In the genomic region with DNA sequence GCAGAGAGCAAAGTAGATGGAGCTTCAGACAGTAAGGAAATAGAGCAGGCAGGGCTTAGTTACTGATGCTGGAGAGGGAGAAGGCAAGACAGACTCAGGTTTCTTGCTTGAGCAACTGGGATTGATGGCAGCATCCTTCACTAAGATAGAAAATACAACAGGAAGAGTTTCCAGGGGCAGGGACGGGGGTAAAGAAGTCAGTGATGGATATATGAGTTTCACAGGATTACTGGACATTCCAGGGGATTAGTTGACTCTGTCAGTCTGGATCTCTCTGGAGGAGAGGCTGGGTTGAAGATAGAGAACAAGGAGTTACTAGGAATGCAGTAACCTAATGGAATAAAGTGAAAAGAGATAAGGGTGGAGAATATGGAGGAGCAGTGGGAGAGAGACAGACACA, we compare ENCODE assay signal across 27 cellular contexts.
DNase-seq lines count a peak whose midpoint lies in the region; ATAC-seq and TF ChIP-seq lines count a peak whose summit lies in the region.
"Had no signal": no experiment of that assay in that cellular context is flagged by ENCODE, and none has a peak within 500 bp of the region (broad histone marks: within the 10 kb centered on the region; RNA-seq: fewer than 3 reads in every experiment).

No MANE protein-coding gene starts in this region.

- H3K9me3 Mint-ChIP-seq in CD4-positive, alpha-beta memory T cell, result no peaks in the 10 kb centered on the region
- no peaks in the 10 kb centered on the region for H3K9me3 Mint-ChIP-seq in nephron
- H3K9me3 Mint-ChIP-seq: activated CD4-positive, alpha-beta T cell treated with anti-CD3 and anti-CD28 coated beads, Interleukin-2, amount 10 ng/mL, durations not matched to agents 7 days and 5 days had no signal

- no peak for TF ChIP-seq CTCF in nephron (IDR thresholded peaks at IDR 0.05; ENCODE audit: unreplicated experiment in 3 of 3)

- no peak overlapping the region for H3K4me3 ChIP-seq in CD4-positive, alpha-beta memory T cell (ENCODE audit: low read length in 2 of 2)
- no peak overlapping the region for H3K4me3 ChIP-seq in ectodermal cell (ENCODE audit: insufficient read depth, low read depth, low read length)
- H3K4me3 ChIP-seq: GM12878, upper lobe of right lung had no signal

- peaks cover 33% of the 10 kb centered on the region for H3K36me3 ChIP-seq in CD4-positive, alpha-beta memory T cell (ENCODE audit: insufficient read depth, low read length)
- H3K36me3 ChIP-seq in ectodermal cell (ENCODE audit: control insufficient read depth, insufficient read depth, low read length), result no peaks in the 10 kb centered on the region

- CTCF ChIA-PET in CD4-positive, alpha-beta memory T cell (lab: Charles Lee; ENCODE audit: partially characterized antibody), result no interaction called here

- H3K9me3 ChIP-seq in CD4-positive, alpha-beta memory T cell (ENCODE audit: control insufficient read depth in 1 of 2, low read length in 2 of 2), result no peaks in the 10 kb centered on the region
- H3K9me3 ChIP-seq in ectodermal cell (ENCODE audit: control insufficient read depth, low read length), result no peaks in the 10 kb centered on the region
- H3K9me3 ChIP-seq: upper lobe of right lung had no signal

- H3K4me1 Mint-ChIP-seq in CD4-positive, alpha-beta memory T cell, result no peaks in the 10 kb centered on the region
- peaks cover 18% of the 10 kb centered on the region for H3K4me1 Mint-ChIP-seq in nephron
- H3K4me1 Mint-ChIP-seq: B cell had no signal

- no peaks in the 10 kb centered on the region for H3K27me3 ChIP-seq in CD4-positive, alpha-beta memory T cell (ENCODE audit: insufficient read depth, low read length)
- H3K27me3 ChIP-seq in ectodermal cell (ENCODE audit: control insufficient read depth, insufficient read depth, low read length, poor library complexity, severe bottlenecking), result no peaks in the 10 kb centered on the region
- H3K27me3 ChIP-seq: upper lobe of right lung had no signal

- peak overlapping the region in 1 of 8 donors; percentile 21 for H3K4me3 Mint-ChIP-seq in CD4-positive, alpha-beta memory T cell
- no peak overlapping the region for H3K4me3 Mint-ChIP-seq in nephron
- H3K4me3 Mint-ChIP-seq: activated CD4-positive, alpha-beta T cell treated with anti-CD3 and anti-CD28 coated beads, Interleukin-2, amount 10 ng/mL, durations not matched to agents 7 days and 5 days; B cell had no signal

- no peak for DNase-seq in CD4-positive, alpha-beta memory T cell
- DNase-seq in NCI-H82 treated with DMSO at 0.1 percent for 48 hours (lab: John Stamatoyannopoulos, UW; ENCODE audit: unreplicated experiment) (peak; percentile 47), OCI-M1 (lab: John Stamatoyannopoulos, UW) (no peak)
- DNase-seq in activated effector memory CD4-positive, alpha-beta T cell treated with anti-CD3 and anti-CD28 coated beads, Interleukin-2, amount 50 U/mL, for 16 hours, result no peak
- DNase-seq: activated CD4-positive, alpha-beta T cell treated with anti-CD3 and anti-CD28 coated beads, Interleukin-2, amount 10 ng/mL, durations not matched to agents 7 days and 5 days; activated naive CD4-positive, alpha-beta T cell treated with anti-CD3 and anti-CD28 coated beads, Interleukin-2, amount 50 U/mL, for 16 hours; activated T-cell treated with anti-CD3 and anti-CD28 coated beads, Interleukin-2, amount 50 U/mL, for 48 hours; cerebellar nuclear complex; DMS79; effector CD8-positive, alpha-beta T cell; foreskin melanocyte; GOT3; Karpas-422; NCI-H187; NCI-H2171 treated with DMSO at 0.1 percent for 48 hours; NCI-H69; stimulated activated CD8-positive, alpha-beta memory T cell treated with anti-CD3 and anti-CD28 coated beads, Interleukin-4, amount 100 ng/mL, for 48 hours; T-helper 9 cell; upper lobe of right lung had no signal

- no peaks in the 10 kb centered on the region for H3K27me3 Mint-ChIP-seq in CD4-positive, alpha-beta memory T cell
- H3K27me3 Mint-ChIP-seq in nephron (ENCODE audit: low read depth), result no peaks in the 10 kb centered on the region
- H3K27me3 Mint-ChIP-seq: activated CD4-positive, alpha-beta T cell treated with anti-CD3 and anti-CD28 coated beads, Interleukin-2, amount 10 ng/mL, durations not matched to agents 7 days and 5 days; B cell; progenitor cell of endocrine pancreas had no signal

- intact Hi-C loops in CD4-positive, alpha-beta memory T cell (cut with micrococcal nuclease), result no loop called here

- H3K27ac Mint-ChIP-seq in CD4-positive, alpha-beta memory T cell, result peak overlapping the region in 4 of 7 donors; percentile 1 to 18 (median 6)
- peak overlapping the region; percentile 5 to 38 (median 10) for H3K27ac Mint-ChIP-seq in nephron
- H3K27ac Mint-ChIP-seq: activated CD4-positive, alpha-beta T cell treated with anti-CD3 and anti-CD28 coated beads, Interleukin-2, amount 10 ng/mL, durations not matched to agents 7 days and 5 days; B cell; progenitor cell of endocrine pancreas had no signal

- ATAC-seq in HG03108 (IDR thresholded peaks at IDR 0.05; ENCODE audit: unreplicated experiment) (no peak), HG03135 (IDR thresholded peaks at IDR 0.05; ENCODE audit: unreplicated experiment) (no peak)
- ATAC-seq: GM12878, SK-N-SH treated with all-trans-retinoic acid at 6 μM for 48 hours, upper lobe of right lung had no signal

- 93 to 94% methylated on average over 1 of the region's 1 CpG for WGBS in ectodermal cell, 2 experiments

- no peaks in the 10 kb centered on the region for H3K4me1 ChIP-seq in CD4-positive, alpha-beta memory T cell (ENCODE audit: insufficient read depth, low read length)
- no peaks in the 10 kb centered on the region for H3K4me1 ChIP-seq in ectodermal cell (ENCODE audit: control insufficient read depth, insufficient read depth, low read length)
- H3K4me1 ChIP-seq: upper lobe of right lung had no signal

- POLR2A ChIA-PET in CD4-positive, alpha-beta memory T cell (lab: Charles Lee; ENCODE audit: partially characterized antibody), result no interaction called here

- H3K36me3 Mint-ChIP-seq in CD4-positive, alpha-beta memory T cell, result peaks cover 38 to 68% of the 10 kb centered on the region in 2 donors
- H3K36me3 Mint-ChIP-seq in nephron (ENCODE audit: low read depth), result peaks cover 52% of the 10 kb centered on the region

- H3K27ac ChIP-seq in CD4-positive, alpha-beta memory T cell (ENCODE audit: low read depth, low read length), result no peak overlapping the region
- H3K27ac ChIP-seq in ectodermal cell (ENCODE audit: insufficient read depth, low read depth, low read length, poor library complexity, severe bottlenecking), result peak overlapping the region; percentile 17
- H3K27ac ChIP-seq: upper lobe of right lung had no signal
